ENCODE assay signal across 16 cellular contexts in the genomic region with DNA sequence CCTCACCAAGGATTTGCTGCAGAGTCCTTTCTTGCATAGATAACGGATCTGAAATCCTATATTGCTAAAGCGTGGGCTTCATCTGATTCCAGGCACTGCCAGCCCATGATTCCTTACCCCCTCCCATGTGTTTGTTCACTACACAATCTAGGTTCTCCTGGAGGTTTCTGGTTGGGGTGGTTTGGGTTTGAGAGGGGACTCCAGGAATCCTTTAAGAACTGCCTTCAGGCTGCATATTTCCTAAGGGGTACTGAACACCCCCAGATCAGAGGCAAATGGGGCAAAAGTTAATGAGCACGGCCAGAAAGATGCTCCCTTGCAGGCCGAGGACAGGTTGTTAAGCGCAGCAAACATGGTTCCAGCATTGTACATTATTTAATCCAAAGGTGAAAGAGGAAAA. TPM values are rescaled to one million over a fixed set of nuclear protein-coding genes. Genes with fewer than 3 reads are reported as not detected.
"Had no signal": no experiment of that assay in that cellular context is flagged by ENCODE, and none has a peak within 500 bp of the region (broad histone marks: within the 10 kb centered on the region; RNA-seq: fewer than 3 reads in every experiment).

No MANE protein-coding gene starts in this region.

- H3K4me3 ChIP-seq: pancreas, thyroid gland, uterus had no signal

- H3K4me3 Mint-ChIP-seq: activated CD4-positive, alpha-beta memory T cell treated with anti-CD3 and anti-CD28 coated beads for 36 hours; activated naive CD8-positive, alpha-beta T cell; activated T-cell treated with anti-CD3 and anti-CD28 coated beads, Interleukin-2, amount 50 U/mL, for 4 hours; central memory CD8-positive, alpha-beta T cell; natural killer cell treated with Interleukin-12 subunit alpha and Interleukin-12 subunit beta and Interleukin-15 and Interleukin-18, amount 100 ng/mL, for 72 hours had no signal

- DNase-seq: activated CD4-positive, alpha-beta memory T cell treated with anti-CD3 and anti-CD28 coated beads for 36 hours; activated gamma-delta T cell; activated T-cell treated with anti-CD3 and anti-CD28 coated beads, Interleukin-2, amount 50 U/mL, for 4 hours; aorta; dermis blood vessel endothelial cell; foreskin fibroblast; left colon; pancreas; small intestine; stomach; T1000; thyroid gland; uterus had no signal

- H3K36me3 ChIP-seq: pancreas, thyroid gland, uterus had no signal

- H3K27ac Mint-ChIP-seq: activated CD4-positive, alpha-beta memory T cell treated with anti-CD3 and anti-CD28 coated beads for 36 hours; activated naive CD8-positive, alpha-beta T cell; natural killer cell treated with Interleukin-12 subunit alpha and Interleukin-12 subunit beta and Interleukin-15 and Interleukin-18, amount 100 ng/mL, for 72 hours had no signal

- H3K9me3 ChIP-seq: pancreas, thyroid gland, uterus had no signal

- H3K27me3 ChIP-seq: uterus had no signal

- H3K4me1 ChIP-seq: pancreas had no signal

- H3K27me3 Mint-ChIP-seq: central memory CD8-positive, alpha-beta T cell had no signal

- H3K9me3 Mint-ChIP-seq: central memory CD8-positive, alpha-beta T cell; natural killer cell treated with Interleukin-12 subunit alpha and Interleukin-12 subunit beta and Interleukin-15 and Interleukin-18, amount 100 ng/mL, for 72 hours had no signal

- H3K27ac ChIP-seq: pancreas, thyroid gland, uterus had no signal

RNA-seq across cellular contexts. Expression of gene NR2F1, which starts 9.8 kb away (rescaled TPM):
- total RNA-seq: activated CD4-positive, alpha-beta memory T cell treated with anti-CD3 and anti-CD28 coated beads for 36 hours; natural killer cell treated with Interleukin-12 subunit alpha and Interleukin-12 subunit beta and Interleukin-15 and Interleukin-18, amount 100 ng/mL, for 72 hours had no signal

RNA-seq across cellular contexts. Expression of gene NR2F1-AS1, which starts 11.8 kb away (rescaled TPM):
- total RNA-seq: activated CD4-positive, alpha-beta memory T cell treated with anti-CD3 and anti-CD28 coated beads for 36 hours; activated T-cell treated with anti-CD3 and anti-CD28 coated beads, Interleukin-2, amount 50 U/mL, for 4 hours; natural killer cell treated with Interleukin-12 subunit alpha and Interleukin-12 subunit beta and Interleukin-15 and Interleukin-18, amount 100 ng/mL, for 72 hours had no signal
